ENCODE assay signal across 8 cellular contexts in the genomic region with DNA sequence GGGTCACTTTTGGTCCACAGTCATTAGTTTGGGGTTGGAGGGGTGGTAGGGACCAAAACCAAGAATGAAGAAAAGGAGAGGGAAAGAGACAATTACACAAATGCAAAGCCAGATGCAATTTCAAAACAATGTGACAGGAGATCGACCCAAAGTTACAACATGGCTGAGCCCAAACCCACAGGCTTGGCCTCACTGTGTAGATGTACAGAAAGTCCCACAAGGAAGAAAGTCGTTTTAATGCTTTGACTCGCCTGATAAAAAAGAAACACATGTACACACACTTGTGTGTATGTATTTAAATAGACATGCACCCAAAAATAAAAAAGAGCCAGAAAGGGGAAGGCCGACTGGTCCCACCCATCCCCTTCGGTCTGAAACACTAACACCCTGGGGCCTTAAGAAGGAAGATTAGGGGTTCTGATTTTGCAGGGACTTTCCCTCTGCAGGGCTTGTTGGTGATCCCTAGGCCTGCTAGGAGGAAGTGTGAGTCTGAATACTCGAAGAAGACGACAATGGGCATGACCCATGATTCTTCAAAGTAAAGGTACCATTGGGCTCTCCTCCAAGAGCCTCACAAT.
DNase-seq lines count a peak whose midpoint lies in the region; ATAC-seq and TF ChIP-seq lines count a peak whose summit lies in the region.

No MANE protein-coding gene starts in this region.

- intact Hi-C loops in naive thymus-derived CD4-positive, alpha-beta T cell (cut with micrococcal nuclease): loop anchor here (1.0 to 2.0 kb wide), 4 partner anchors 9 to 32 kb away; no protein-coding TSS in a partner anchor

- H2BK12ac ChIP-seq in neuronal stem cell (ENCODE audit: low read length): no peak overlapping the region

- H3K79me1 ChIP-seq in neuronal stem cell (ENCODE audit: low read depth, low read length): no peaks in the 10 kb centered on the region

- H4K8ac ChIP-seq in neuronal stem cell (ENCODE audit: low read depth, low read length): no peak overlapping the region

- H3K27ac Mint-ChIP-seq in naive thymus-derived CD4-positive, alpha-beta T cell: peak overlapping the region; percentile 92 to 99 (median 98)

- no peak overlapping the region for H3K9ac ChIP-seq in neuronal stem cell (ENCODE audit: low read depth, low read length, poor library complexity)

- peaks cover 0 to 3% (median 0%) of the 10 kb centered on the region in 11 donors for H3K9me3 Mint-ChIP-seq in naive thymus-derived CD4-positive, alpha-beta T cell

- POLR2A ChIA-PET in naive thymus-derived CD4-positive, alpha-beta T cell (lab: Charles Lee): interaction anchor here (0.6 to 16.8 kb wide), 16 partner anchors 8 to 202 kb away, joined by 3 to 545 read pairs (median 10); no protein-coding TSS in a partner anchor

- no peak overlapping the region for H3K4ac ChIP-seq in neuronal stem cell (ENCODE audit: low read length)

- H3K36me3 ChIP-seq in Peyer's patch (peaks cover 0 to 52% (median 0%) of the 10 kb centered on the region in 3 donors), neuronal stem cell (replicated peaks in 1 of 2; ENCODE audit: control insufficient read depth in 2 of 2, insufficient read depth in 2 of 2, low read length in 2 of 2) (peaks cover 0 to 76% of the 10 kb centered on the region in 2 donors)
- H3K36me3 ChIP-seq in naive thymus-derived CD4-positive, alpha-beta T cell (ENCODE audit: control insufficient read depth in 2 of 3, insufficient read depth in 3 of 3, low read length in 3 of 3): peaks cover 45 to 78% (median 73%) of the 10 kb centered on the region in 3 experiments

- no peak overlapping the region for H2AK5ac ChIP-seq in neuronal stem cell (ENCODE audit: low read depth, low read length)

- DNase-seq in Peyer's patch (peak in 1 of 3 donors; percentile 73), mesenteric fat pad (ENCODE audit: low spot score) (no peak), neuronal stem cell (ENCODE audit: low spot score) (no peak), SHP77 treated with DMSO at 0.1 percent for 48 hours (lab: John Stamatoyannopoulos, UW) (no peak)
- DNase-seq in naive thymus-derived CD4-positive, alpha-beta T cell: peak in 1 of 9 donors; percentile 71
- DNase-seq in stimulated activated CD4-positive, alpha-beta T cell treated with anti-CD3 and anti-CD28 coated beads, Interleukin-15, amount 100 ng/mL, for 24 hours: no peak

- H3K9me3 ChIP-seq in Peyer's patch (no peaks in the 10 kb centered on the region), neuronal stem cell (replicated peaks in 1 of 2; ENCODE audit: control insufficient read depth in 2 of 2, insufficient read depth in 1 of 2, low read depth in 1 of 2, low read length in 2 of 2) (peaks cover 0 to 7% of the 10 kb centered on the region in 2 donors)
- H3K9me3 ChIP-seq in naive thymus-derived CD4-positive, alpha-beta T cell (ENCODE audit: control insufficient read depth in 2 of 3, low read length in 3 of 3): no peaks in the 10 kb centered on the region

- H3K36me3 Mint-ChIP-seq in naive thymus-derived CD4-positive, alpha-beta T cell: peaks cover 52 to 95% (median 91%) of the 10 kb centered on the region in 5 donors

- H3K27me3 Mint-ChIP-seq in naive thymus-derived CD4-positive, alpha-beta T cell: no peaks in the 10 kb centered on the region

- no peak overlapping the region for H2BK120ac ChIP-seq in neuronal stem cell (ENCODE audit: low read depth, low read length)

- ATAC-seq in GM18868 (IDR thresholded peaks at IDR 0.05; ENCODE audit: unreplicated experiment): peak; percentile 90
- peak; percentile 87 for ATAC-seq in HG02610 (IDR thresholded peaks at IDR 0.05; ENCODE audit: unreplicated experiment)
- peak; percentile 70 for ATAC-seq in naive thymus-derived CD4-positive, alpha-beta T cell

- H3K27ac ChIP-seq in Peyer's patch: peak overlapping the region; percentile 62 to 88 (median 74)
- peak overlapping the region; percentile 97 for H3K27ac ChIP-seq in naive thymus-derived CD4-positive, alpha-beta T cell (ENCODE audit: low read depth, low read length)
- no peak overlapping the region for H3K27ac ChIP-seq in neuronal stem cell (replicated peaks; ENCODE audit: low read length)

- H3K14ac ChIP-seq in neuronal stem cell (ENCODE audit: low read length): no peak overlapping the region

- no peak for TF ChIP-seq POLR2A in Peyer's patch (IDR thresholded peaks at IDR 0.05)

- no peak overlapping the region for H3K23ac ChIP-seq in neuronal stem cell (ENCODE audit: low read depth, low read length, poor library complexity)

- H2BK5ac ChIP-seq in neuronal stem cell (ENCODE audit: low read length): no peak overlapping the region

- peak overlapping the region; percentile 73 to 99 (median 82) for H3K4me3 Mint-ChIP-seq in naive thymus-derived CD4-positive, alpha-beta T cell

- peak overlapping the region in 1 of 4 donors; percentile 22 for H3K4me3 ChIP-seq in Peyer's patch
- H3K4me3 ChIP-seq in naive thymus-derived CD4-positive, alpha-beta T cell (ENCODE audit: low read length): peak overlapping the region; percentile 47
- no peak overlapping the region for H3K4me3 ChIP-seq in neuronal stem cell (ENCODE audit: low read length in 2 of 2)

- no peak overlapping the region for H2AFZ ChIP-seq in neuronal stem cell (ENCODE audit: low read length)

- no peak overlapping the region for H3K4me2 ChIP-seq in neuronal stem cell (ENCODE audit: insufficient read depth, low read length, poor library complexity, severe bottlenecking)

- CTCF ChIA-PET in naive thymus-derived CD4-positive, alpha-beta T cell (lab: Charles Lee): interaction anchor here (0.6 to 3.7 kb wide), 10 partner anchors 10 to 183 kb away, joined by 3 to 15 read pairs (median 4); no protein-coding TSS in a partner anchor

- H4K91ac ChIP-seq in neuronal stem cell (ENCODE audit: low read depth, low read length, poor library complexity): no peak overlapping the region

- no peak for TF ChIP-seq CTCF in Peyer's patch (IDR thresholded peaks at IDR 0.05)

- H3K4me1 Mint-ChIP-seq in naive thymus-derived CD4-positive, alpha-beta T cell: peaks cover 79 to 100% (median 99%) of the 10 kb centered on the region in 7 donors

- WGBS in neuronal stem cell (ENCODE audit: extremely low coverage in 2 of 2, insufficient read length in 2 of 2, insufficient replicate concordance in 1 of 2), 2 donors: no CpG with 5 or more reads among the region's 7 CpGs

- no peak overlapping the region for H3K18ac ChIP-seq in neuronal stem cell (ENCODE audit: low read length)

- no peak overlapping the region for H2BK15ac ChIP-seq in neuronal stem cell (ENCODE audit: low read length)

- H3K27me3 ChIP-seq in Peyer's patch (no peaks in the 10 kb centered on the region), neuronal stem cell (ENCODE audit: control insufficient read depth in 3 of 3, insufficient read depth in 3 of 3, low read depth in 1 of 3, low read length in 3 of 3) (no peaks in the 10 kb centered on the region)
- H3K27me3 ChIP-seq in naive thymus-derived CD4-positive, alpha-beta T cell (ENCODE audit: control insufficient read depth in 2 of 2, insufficient read depth in 2 of 2, low read length in 2 of 2): no peaks in the 10 kb centered on the region

- H3K4me1 ChIP-seq in Peyer's patch: peaks cover 0 to 34% (median 14%) of the 10 kb centered on the region in 4 donors
- H3K4me1 ChIP-seq in naive thymus-derived CD4-positive, alpha-beta T cell (ENCODE audit: control insufficient read depth in 2 of 2, insufficient read depth in 2 of 2, low read length in 2 of 2): peaks cover 89 to 95% of the 10 kb centered on the region in 2 donors
- no peaks in the 10 kb centered on the region for H3K4me1 ChIP-seq in neuronal stem cell (ENCODE audit: control insufficient read depth in 2 of 2, insufficient read depth in 1 of 2, low read depth in 1 of 2, low read length in 2 of 2)
